18 cellular contexts compared by ENCODE assay signal in the genomic region with DNA sequence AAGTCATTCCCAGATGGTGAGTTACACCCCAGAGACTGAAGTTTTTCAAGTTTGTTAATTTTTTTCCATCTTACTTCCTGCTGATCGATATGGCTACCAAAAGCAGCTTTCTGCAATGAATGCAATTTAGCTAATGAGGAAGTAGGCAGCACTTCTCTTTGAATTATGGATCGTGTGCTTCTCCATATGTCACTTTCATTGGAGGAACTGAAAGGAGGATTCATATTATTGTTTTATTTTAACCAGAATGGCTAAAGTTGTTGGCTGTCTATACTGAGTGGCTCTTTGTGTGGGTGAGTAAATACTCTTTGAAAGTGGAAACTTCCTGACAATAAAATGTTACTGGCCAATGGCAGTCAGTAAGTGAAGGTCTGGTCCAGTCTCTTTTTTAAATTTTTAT.
"Had no signal": no experiment of that assay in that cellular context is flagged by ENCODE, and none has a peak within 500 bp of the region (broad histone marks: within the 10 kb centered on the region; RNA-seq: fewer than 3 reads in every experiment).

No MANE protein-coding gene starts in this region.

- H3K4me1 ChIP-seq: vagina had no signal

- DNase-seq: activated CD4-positive, alpha-beta T cell treated with anti-CD3 and anti-CD28 coated beads, Interleukin-2, amount 50 U/mL, for 48 hours; activated CD8-positive, alpha-beta memory T cell treated with anti-CD3 and anti-CD28 coated beads, Interleukin-2, amount 10 ng/mL, durations not matched to agents 7 days and 5 days; activated T-cell treated with anti-CD3 and anti-CD28 coated beads, Interleukin-2, amount 50 U/mL, for 1 hour; hippocampal formation; kidney; left ventricle myocardium superior; mesendoderm; nucleus accumbens; retina; stimulated activated CD4-positive, alpha-beta T cell treated with anti-CD3 and anti-CD28 coated beads, Interleukin-2, amount 100 ng/mL, for 48 hours; stimulated activated naive CD8-positive, alpha-beta T cell treated with anti-CD3 and anti-CD28 coated beads, Interleukin-15, Interleukin-2, amounts not matched to agents 100 U/mL and 50 U/mL, for 24 hours; transverse colon; WERI-Rb-1 had no signal

- H3K27ac Mint-ChIP-seq: activated CD8-positive, alpha-beta memory T cell treated with anti-CD3 and anti-CD28 coated beads, Interleukin-2, amount 10 ng/mL, durations not matched to agents 7 days and 5 days; activated naive CD4-positive, alpha-beta T cell treated with anti-CD3 and anti-CD28 coated beads, Interleukin-2, amount 50 U/mL, for 24 hours; nephron had no signal

- ATAC-seq: activated CD8-positive, alpha-beta memory T cell treated with anti-CD3 and anti-CD28 coated beads, Interleukin-2, amount 10 ng/mL, durations not matched to agents 7 days and 5 days; esophagus mucosa; left ventricle myocardium superior; stimulated activated naive CD8-positive, alpha-beta T cell treated with anti-CD3 and anti-CD28 coated beads, Interleukin-15, Interleukin-2, amounts not matched to agents 100 U/mL and 50 U/mL, for 24 hours had no signal

- H3K36me3 ChIP-seq: cardiac muscle cell, transverse colon, vagina, WERI-Rb-1 had no signal

- H3K4me3 Mint-ChIP-seq: activated CD8-positive, alpha-beta memory T cell treated with anti-CD3 and anti-CD28 coated beads, Interleukin-2, amount 10 ng/mL, durations not matched to agents 7 days and 5 days; activated naive CD4-positive, alpha-beta T cell treated with anti-CD3 and anti-CD28 coated beads, Interleukin-2, amount 50 U/mL, for 24 hours; nephron had no signal

- H3K9me3 ChIP-seq: transverse colon, vagina had no signal

- FAIRE-seq: kidney had no signal

- H3K4me3 ChIP-seq: cardiac muscle cell, transverse colon, vagina had no signal

- H3K4me1 Mint-ChIP-seq: activated CD8-positive, alpha-beta memory T cell treated with anti-CD3 and anti-CD28 coated beads, Interleukin-2, amount 10 ng/mL, durations not matched to agents 7 days and 5 days; activated naive CD4-positive, alpha-beta T cell treated with anti-CD3 and anti-CD28 coated beads, Interleukin-2, amount 50 U/mL, for 24 hours had no signal

- H3K27me3 Mint-ChIP-seq: activated CD8-positive, alpha-beta memory T cell treated with anti-CD3 and anti-CD28 coated beads, Interleukin-2, amount 10 ng/mL, durations not matched to agents 7 days and 5 days had no signal

- H3K36me3 Mint-ChIP-seq: activated CD8-positive, alpha-beta memory T cell treated with anti-CD3 and anti-CD28 coated beads, Interleukin-2, amount 10 ng/mL, durations not matched to agents 7 days and 5 days; activated naive CD4-positive, alpha-beta T cell treated with anti-CD3 and anti-CD28 coated beads, Interleukin-2, amount 50 U/mL, for 24 hours had no signal

- H3K9me3 Mint-ChIP-seq: activated naive CD4-positive, alpha-beta T cell treated with anti-CD3 and anti-CD28 coated beads, Interleukin-2, amount 50 U/mL, for 24 hours had no signal

- H3K27me3 ChIP-seq: cardiac muscle cell, transverse colon, vagina had no signal

- H3K27ac ChIP-seq: cardiac muscle cell, transverse colon, vagina, WERI-Rb-1 had no signal
